ENCODE assay signal across 8 cellular contexts in the genomic region with DNA sequence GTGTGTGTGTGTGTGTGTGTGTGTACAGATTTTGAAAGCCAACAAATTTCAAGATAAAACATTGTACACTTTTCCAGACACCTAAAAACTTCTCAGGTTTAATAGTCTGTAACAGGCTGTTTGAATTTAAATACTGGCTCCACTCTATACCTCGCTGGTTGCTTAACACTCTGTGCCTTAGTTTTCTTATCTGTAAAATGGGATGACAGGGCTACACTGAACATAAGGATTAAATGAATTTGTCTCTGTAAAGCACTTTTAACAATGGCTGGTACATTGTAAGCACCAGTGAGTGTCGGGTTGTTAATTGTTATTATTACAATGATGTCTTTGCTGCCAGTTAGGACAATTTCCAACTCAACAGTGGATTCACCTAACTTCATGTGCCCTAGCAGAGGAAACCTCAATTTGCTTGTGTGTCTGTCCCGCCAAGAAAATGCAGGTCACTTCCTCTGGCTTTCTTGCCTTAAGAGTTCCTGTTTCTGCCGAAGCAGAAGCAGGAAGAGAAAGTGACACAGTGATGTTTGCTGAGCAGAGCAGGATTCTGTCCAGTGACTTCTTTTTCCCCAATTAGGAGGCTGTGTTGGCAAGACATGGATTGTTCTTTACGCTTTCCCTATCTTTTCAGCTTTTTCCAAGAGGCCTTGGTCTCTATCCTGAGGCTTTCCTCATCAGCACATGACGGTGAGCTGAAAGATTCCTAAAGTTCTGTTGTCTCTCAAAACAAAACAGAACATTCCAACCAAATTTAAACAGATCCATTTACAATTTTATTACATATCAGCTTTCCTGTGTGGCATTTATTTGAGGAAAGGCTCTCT.
A peak's percentile ranks its signal among the peaks of the same experiment; 100 is the strongest.
DNase-seq lines count a peak whose midpoint lies in the region; ATAC-seq and TF ChIP-seq lines count a peak whose summit lies in the region.

No MANE protein-coding gene starts in this region.

- no peaks in the 10 kb centered on the region for H3F3A ChIP-seq in OCI-LY1 (ENCODE audit: insufficient read depth, low read length)

- 0 out of 2 replicates have a peak, but pooled peaks cover 2% of the 10 kb centered on the region for H3K9me3 ChIP-seq in OCI-LY1 (ENCODE audit: low read length)

- H3K9ac ChIP-seq in OCI-LY1 (ENCODE audit: low read length), result peak overlapping the region; percentile 71

- peaks cover 71% of the 10 kb centered on the region for H3K4me1 ChIP-seq in OCI-LY1 (ENCODE audit: insufficient read depth, low read length, severe bottlenecking)

- H3K4me2 ChIP-seq in OCI-LY1 (ENCODE audit: low read length), result peak overlapping the region; percentile 69

- H3K27me3 ChIP-seq in OCI-LY1 (ENCODE audit: insufficient read depth, low read length), result no peaks in the 10 kb centered on the region

- no peaks in the 10 kb centered on the region for H3K9me2 ChIP-seq in OCI-LY1 (ENCODE audit: low read depth, low read length)

- H3K4me3 ChIP-seq in OCI-LY1 (ENCODE audit: low read depth, low read length, poor library complexity, severe bottlenecking), result peak overlapping the region; percentile 42

- ATAC-seq in GM18858 (IDR thresholded peaks at IDR 0.05; ENCODE audit: unreplicated experiment), result peak; percentile 49
- peak; percentile 75 for ATAC-seq in HG02642 (IDR thresholded peaks at IDR 0.05; ENCODE audit: poor library complexity, unreplicated experiment)

- H3K79me2 ChIP-seq in OCI-LY1 (ENCODE audit: insufficient read depth, low read length), result no peaks in the 10 kb centered on the region

- no peaks in the 10 kb centered on the region for H4K20me1 ChIP-seq in OCI-LY1 (ENCODE audit: insufficient read depth, low read length)

- TF ChIP-seq CTCF in OCI-LY1 (IDR thresholded peaks at IDR 0.05; ENCODE audit: low read length), result no peak

- H3K36me3 ChIP-seq in OCI-LY1 (ENCODE audit: insufficient read depth, low read length), result no peaks in the 10 kb centered on the region

- DNase-seq in caudate nucleus (lab: John Stamatoyannopoulos, UW), result peak in 12 of 61 donors; percentile 5 to 45 (median 16)
- peak; percentile 59 for DNase-seq in myocyte (ENCODE audit: low read depth)
- no peak for DNase-seq in NCI-H1694 treated with DMSO at 0.1 percent for 48 hours (lab: John Stamatoyannopoulos, UW)
- no peak for DNase-seq in NCI-H510A treated with DMSO at 0.1 percent for 48 hours (lab: John Stamatoyannopoulos, UW)
- no peak for DNase-seq in NCI-H2107 treated with DMSO at 0.1 percent for 48 hours (lab: John Stamatoyannopoulos, UW; ENCODE audit: unreplicated experiment)

- H3K27ac ChIP-seq in OCI-LY1 (ENCODE audit: low read depth, low read length, poor library complexity, severe bottlenecking), result peak overlapping the region; percentile 95
- H3K27ac ChIP-seq in caudate nucleus (ENCODE audit: low read depth, low read length), result peak overlapping the region; percentile 71

- H2AFZ ChIP-seq in OCI-LY1 (ENCODE audit: low read length), result no peak overlapping the region
